19 cellular contexts compared by ENCODE assay signal in genomic region chr5:177535125-177535524, GRCh38. TPM values are rescaled to one million over a fixed set of nuclear protein-coding genes. Genes with fewer than 3 reads are reported as not detected.
DNase-seq lines count a peak whose midpoint lies in the region; ATAC-seq and TF ChIP-seq lines count a peak whose summit lies in the region.
"Had no signal": no experiment of that assay in that cellular context is flagged by ENCODE, and none has a peak within 500 bp of the region (broad histone marks: within the 10 kb centered on the region; RNA-seq: fewer than 3 reads in every experiment).

No MANE protein-coding gene starts in this region.

- ATAC-seq in right cardiac atrium (no peak), Right ventricle myocardium inferior (no peak), HG02759 (IDR thresholded peaks at IDR 0.05; ENCODE audit: unreplicated experiment) (no peak)
- ATAC-seq: CD8-positive, alpha-beta T cell; GM23338; HCT116 had no signal

- peak overlapping the region; percentile 10 for H3K9ac ChIP-seq in adipocyte (ENCODE audit: low read length)
- peak overlapping the region in 2 of 3 donors; percentile 4 to 56 for H3K9ac ChIP-seq in skeletal muscle tissue (ENCODE audit: low read depth in 1 of 3, low read length in 3 of 3)

- TF ChIP-seq CTCF in nephron (IDR thresholded peaks at IDR 0.05; ENCODE audit: unreplicated experiment in 3 of 3) = no peak
- TF ChIP-seq CTCF in GM13976 (IDR thresholded peaks at IDR 0.05; ENCODE audit: borderline replicate concordance, control extremely low read depth, extremely low read depth, insufficient read depth, missing control alignments) = no peak

- H3K36me3 Mint-ChIP-seq in nephron (ENCODE audit: low read depth) = peaks cover 55% of the 10 kb centered on the region

- in situ Hi-C loops in GM13976 (cut with MboI; ENCODE audit: low sequenced_read_pairs, unreplicated experiment) = no loop called here

- peak overlapping the region; percentile 23 to 74 (median 46) for H3K27ac Mint-ChIP-seq in nephron
- H3K27ac Mint-ChIP-seq: CD8-positive, alpha-beta T cell; GM23338 had no signal

- H3K27me3 ChIP-seq in adipocyte (replicated peaks; ENCODE audit: control insufficient read depth, insufficient read depth, low read length) (no peaks in the 10 kb centered on the region), skeletal muscle tissue (ENCODE audit: control insufficient read depth in 3 of 3, insufficient read depth in 3 of 3, low read length in 3 of 3) (no peaks in the 10 kb centered on the region), right cardiac atrium (ENCODE audit: control insufficient read depth, insufficient read depth) (no peaks in the 10 kb centered on the region)
- H3K27me3 ChIP-seq: SJCRH30 had no signal

- no peak overlapping the region for H3K4me3 Mint-ChIP-seq in nephron
- H3K4me3 Mint-ChIP-seq: CD8-positive, alpha-beta T cell; GM23338 had no signal

- H3K27ac ChIP-seq in skeletal muscle tissue (ENCODE audit: low read depth, low read length) (peak overlapping the region; percentile 65), right cardiac atrium (ENCODE audit: low read length) (no peak overlapping the region)
- H3K27ac ChIP-seq: RWPE1, SJCRH30 had no signal

- peak; percentile 64 for DNase-seq in D341Med (ENCODE audit: low spot score)
- no peak for DNase-seq in adipocyte (ENCODE audit: low read depth)
- DNase-seq in right cardiac atrium = no peak
- DNase-seq in Right ventricle myocardium inferior (ENCODE audit: missing footprints) = no peak
- no peak for DNase-seq in GM13976 (ENCODE audit: low spot score)
- DNase-seq: CD8-positive, alpha-beta T cell; DMS79 treated with DMSO at 0.1 percent for 48 hours; KG1; NCI-H1436 treated with DMSO at 0.1 percent for 48 hours; NCI-H2029 treated with DMSO at 0.1 percent for 48 hours; NCI-H510A; NCI-H774; SJCRH30 had no signal

- H3K9me3 ChIP-seq in adipocyte (ENCODE audit: control insufficient read depth, low read length) (no peaks in the 10 kb centered on the region), skeletal muscle tissue (ENCODE audit: control insufficient read depth in 3 of 3, low read length in 3 of 3) (no peaks in the 10 kb centered on the region), right cardiac atrium (ENCODE audit: control insufficient read depth, low read length) (no peaks in the 10 kb centered on the region)
- H3K9me3 ChIP-seq: SJCRH30 had no signal

- H3K9me3 Mint-ChIP-seq in nephron = no peaks in the 10 kb centered on the region
- H3K9me3 Mint-ChIP-seq: CD8-positive, alpha-beta T cell; GM23338 had no signal

- H3K4me1 Mint-ChIP-seq in nephron = peaks cover 35% of the 10 kb centered on the region

- 92% methylated on average over 7 of the region's 7 CpGs for WGBS in right cardiac atrium

- intact Hi-C loops in right cardiac atrium (cut with DNase I) = no loop called here
- intact Hi-C loops in Right ventricle myocardium inferior (cut with DNase I) = no loop called here

- no peaks in the 10 kb centered on the region for H3K27me3 Mint-ChIP-seq in nephron (ENCODE audit: low read depth)

- peaks cover 54% of the 10 kb centered on the region for H3K36me3 ChIP-seq in adipocyte (ENCODE audit: control insufficient read depth, insufficient read depth, low read length, severe bottlenecking)
- H3K36me3 ChIP-seq in skeletal muscle tissue (ENCODE audit: control insufficient read depth in 3 of 3, insufficient read depth in 3 of 3, low read length in 3 of 3) = peaks cover 41 to 58% (median 47%) of the 10 kb centered on the region in 3 donors

- H3K4me3 ChIP-seq in adipocyte (ENCODE audit: low read length) (no peak overlapping the region), skeletal muscle tissue (ENCODE audit: low read length in 3 of 3) (no peak overlapping the region), right cardiac atrium (ENCODE audit: low read length) (no peak overlapping the region)
- H3K4me3 ChIP-seq: GM23338, SJCRH30 had no signal

- H3K4me1 ChIP-seq in adipocyte (ENCODE audit: control insufficient read depth, insufficient read depth, low read length) = peaks cover 46% of the 10 kb centered on the region
- H3K4me1 ChIP-seq in skeletal muscle tissue (ENCODE audit: control insufficient read depth in 3 of 3, insufficient read depth in 3 of 3, low read length in 3 of 3) = peaks cover 59 to 76% (median 69%) of the 10 kb centered on the region in 3 donors
- H3K4me1 ChIP-seq in right cardiac atrium (ENCODE audit: control insufficient read depth, insufficient read depth, low read length) = peaks cover 26% of the 10 kb centered on the region

RNA-seq across cellular contexts. Expression of gene DDX41, which starts 18.4 kb away (rescaled TPM):
- total RNA-seq in skeletal muscle tissue (33.9 TPM), right cardiac atrium (10 to 100 TPM; 36.0 to 43.5 (median 40.3) TPM), Right ventricle myocardium inferior (30.1 TPM)
- 30.5 TPM for polyA plus RNA-seq in right cardiac atrium

RNA-seq across cellular contexts. Expression of gene FAM193B, which starts 19.2 kb away (rescaled TPM):
- total RNA-seq in skeletal muscle tissue (11.0 TPM), right cardiac atrium (10 to 100 TPM; 24.9 to 34.2 (median 27.7) TPM), Right ventricle myocardium inferior (29.5 TPM)
- polyA plus RNA-seq in right cardiac atrium = 41.8 TPM

RNA-seq across cellular contexts. Expression of gene DOK3, which starts 25.5 kb away (rescaled TPM):
- total RNA-seq in skeletal muscle tissue = 5.7 TPM
- total RNA-seq in right cardiac atrium = 1 to 10 TPM; 3.1 to 4.5 (median 3.9) TPM
- polyA plus RNA-seq in right cardiac atrium = 1.4 TPM
- total RNA-seq in Right ventricle myocardium inferior = 4.4 TPM

RNA-seq across cellular contexts. Expression of gene PDLIM7, which starts 37.7 kb away (rescaled TPM):
- total RNA-seq in skeletal muscle tissue (44.9 TPM), right cardiac atrium (10 to 100 TPM; 35.0 to 71.5 (median 47.0) TPM), Right ventricle myocardium inferior (43.1 TPM)
- polyA plus RNA-seq in right cardiac atrium = 61.9 TPM

RNA-seq across cellular contexts. Expression of gene TMED9, which starts 56.9 kb away (rescaled TPM):
- 37.6 TPM for total RNA-seq in skeletal muscle tissue
- total RNA-seq in right cardiac atrium = 100 to 1,000 TPM in 1 of 4 donors, 10 to 100 TPM in 3; 64.4 to 102 (median 74.0) TPM
- 84.6 TPM for polyA plus RNA-seq in right cardiac atrium
- total RNA-seq in Right ventricle myocardium inferior = 75.3 TPM
